1 cellular context compared by ENCODE assay signal in the genomic region with DNA sequence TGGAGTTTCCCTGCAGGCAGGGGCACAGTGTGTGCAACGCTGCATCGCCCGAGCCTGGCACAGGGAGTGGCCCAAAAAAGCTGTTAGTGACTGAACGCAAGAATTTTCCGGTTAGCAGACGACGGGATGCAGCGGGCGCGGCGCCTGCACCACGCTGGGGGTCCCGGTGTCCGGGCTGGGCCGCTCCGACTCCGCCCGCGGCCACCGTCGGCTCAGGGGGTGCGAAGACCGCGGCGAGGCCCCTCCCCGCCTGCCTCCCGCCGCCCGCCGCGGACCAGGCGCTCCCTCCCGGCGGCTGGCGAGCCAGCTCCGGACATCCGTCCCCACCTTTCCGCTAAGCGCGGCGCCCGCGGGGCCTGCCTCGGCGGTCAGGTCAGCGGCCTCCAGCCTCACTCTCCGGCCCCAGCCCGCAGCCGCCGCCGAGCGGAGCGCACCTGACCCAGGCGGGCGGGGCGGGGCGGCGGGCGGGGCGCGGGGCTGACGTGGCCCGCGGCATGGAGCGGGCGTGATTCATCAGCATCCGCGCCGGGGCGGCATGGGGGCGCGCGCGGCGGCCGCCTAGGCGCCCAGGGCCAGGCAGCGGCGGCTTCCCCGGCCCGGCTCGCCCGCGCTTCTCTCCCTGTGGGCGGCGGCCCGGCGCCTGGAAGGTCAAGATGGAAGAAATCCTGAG.
TF ChIP-seq lines count a peak whose summit lies in the region.

A gene with protein sequence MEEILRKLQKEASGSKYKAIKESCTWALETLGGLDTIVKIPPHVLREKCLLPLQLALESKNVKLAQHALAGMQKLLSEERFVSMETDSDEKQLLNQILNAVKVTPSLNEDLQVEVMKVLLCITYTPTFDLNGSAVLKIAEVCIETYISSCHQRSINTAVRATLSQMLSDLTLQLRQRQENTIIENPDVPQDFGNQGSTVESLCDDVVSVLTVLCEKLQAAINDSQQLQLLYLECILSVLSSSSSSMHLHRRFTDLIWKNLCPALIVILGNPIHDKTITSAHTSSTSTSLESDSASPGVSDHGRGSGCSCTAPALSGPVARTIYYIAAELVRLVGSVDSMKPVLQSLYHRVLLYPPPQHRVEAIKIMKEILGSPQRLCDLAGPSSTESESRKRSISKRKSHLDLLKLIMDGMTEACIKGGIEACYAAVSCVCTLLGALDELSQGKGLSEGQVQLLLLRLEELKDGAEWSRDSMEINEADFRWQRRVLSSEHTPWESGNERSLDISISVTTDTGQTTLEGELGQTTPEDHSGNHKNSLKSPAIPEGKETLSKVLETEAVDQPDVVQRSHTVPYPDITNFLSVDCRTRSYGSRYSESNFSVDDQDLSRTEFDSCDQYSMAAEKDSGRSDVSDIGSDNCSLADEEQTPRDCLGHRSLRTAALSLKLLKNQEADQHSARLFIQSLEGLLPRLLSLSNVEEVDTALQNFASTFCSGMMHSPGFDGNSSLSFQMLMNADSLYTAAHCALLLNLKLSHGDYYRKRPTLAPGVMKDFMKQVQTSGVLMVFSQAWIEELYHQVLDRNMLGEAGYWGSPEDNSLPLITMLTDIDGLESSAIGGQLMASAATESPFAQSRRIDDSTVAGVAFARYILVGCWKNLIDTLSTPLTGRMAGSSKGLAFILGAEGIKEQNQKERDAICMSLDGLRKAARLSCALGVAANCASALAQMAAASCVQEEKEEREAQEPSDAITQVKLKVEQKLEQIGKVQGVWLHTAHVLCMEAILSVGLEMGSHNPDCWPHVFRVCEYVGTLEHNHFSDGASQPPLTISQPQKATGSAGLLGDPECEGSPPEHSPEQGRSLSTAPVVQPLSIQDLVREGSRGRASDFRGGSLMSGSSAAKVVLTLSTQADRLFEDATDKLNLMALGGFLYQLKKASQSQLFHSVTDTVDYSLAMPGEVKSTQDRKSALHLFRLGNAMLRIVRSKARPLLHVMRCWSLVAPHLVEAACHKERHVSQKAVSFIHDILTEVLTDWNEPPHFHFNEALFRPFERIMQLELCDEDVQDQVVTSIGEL (N-terminal part only) (plus strand): TSS at position 506 of the 670 bp plus-strand sequence. CDS start 148 bp downstream, at position 654.

TF ChIP-seq in HepG2, 621 proteins besides CTCF, POLR2A, EP300 and RAD21 (continued from another document and continues in another):
- no peak for TF ChIP-seq ZBED4 (CRISPR knock-in tag; IDR thresholded peaks at IDR 0.05; ENCODE audit: borderline replicate concordance)
- TF ChIP-seq POGZ (CRISPR knock-in tag; IDR thresholded peaks at IDR 0.05), result peak; percentile 36; the same call in 1 of the 2 replicates
- TF ChIP-seq CENPX (CRISPR knock-in tag; IDR thresholded peaks at IDR 0.05), result no peak
- TF ChIP-seq ZNF30 (CRISPR knock-in tag; IDR thresholded peaks at IDR 0.05), result no peak
- no peak for TF ChIP-seq SIX4 (CRISPR knock-in tag; IDR thresholded peaks at IDR 0.05)
- TF ChIP-seq GATAD2A (CRISPR knock-in tag; IDR thresholded peaks at IDR 0.05), result no peak
- no peak for TF ChIP-seq GLMP (CRISPR knock-in tag; IDR thresholded peaks at IDR 0.05; ENCODE audit: borderline replicate concordance)
- TF ChIP-seq SMAD9 (CRISPR knock-in tag; IDR thresholded peaks at IDR 0.05), result no peak
- TF ChIP-seq ZSCAN31 (CRISPR knock-in tag; IDR thresholded peaks at IDR 0.05; ENCODE audit: low read depth), result peak; percentile 18; the same call in 1 of the 2 replicates
- no peak for TF ChIP-seq ZNF33A (CRISPR knock-in tag; IDR thresholded peaks at IDR 0.05; ENCODE audit: borderline replicate concordance)
- TF ChIP-seq XBP1 (CRISPR knock-in tag; IDR thresholded peaks at IDR 0.05), result no peak; the same call in 1 of the 2 replicates
- TF ChIP-seq ZBTB4 (CRISPR knock-in tag; IDR thresholded peaks at IDR 0.05; ENCODE audit: borderline replicate concordance), result no peak
- peak; percentile 39; the same call in 1 of the 2 replicates for TF ChIP-seq ZNF580 (CRISPR knock-in tag; IDR thresholded peaks at IDR 0.05; ENCODE audit: borderline replicate concordance, low read depth)
- TF ChIP-seq ZSCAN22 (CRISPR knock-in tag; IDR thresholded peaks at IDR 0.05), result no peak
- TF ChIP-seq SMAD3 (CRISPR knock-in tag; IDR thresholded peaks at IDR 0.05), result no peak
- TF ChIP-seq ZNF777 (CRISPR knock-in tag; IDR thresholded peaks at IDR 0.05), result peak; percentile 88
- TF ChIP-seq HDAC2 (CRISPR knock-in tag; IDR thresholded peaks at IDR 0.05), result no peak
- TF ChIP-seq SNRNP70 (IDR thresholded peaks at IDR 0.05; ENCODE audit: low read depth, low read length), result no peak
- TF ChIP-seq, protein P1, sequence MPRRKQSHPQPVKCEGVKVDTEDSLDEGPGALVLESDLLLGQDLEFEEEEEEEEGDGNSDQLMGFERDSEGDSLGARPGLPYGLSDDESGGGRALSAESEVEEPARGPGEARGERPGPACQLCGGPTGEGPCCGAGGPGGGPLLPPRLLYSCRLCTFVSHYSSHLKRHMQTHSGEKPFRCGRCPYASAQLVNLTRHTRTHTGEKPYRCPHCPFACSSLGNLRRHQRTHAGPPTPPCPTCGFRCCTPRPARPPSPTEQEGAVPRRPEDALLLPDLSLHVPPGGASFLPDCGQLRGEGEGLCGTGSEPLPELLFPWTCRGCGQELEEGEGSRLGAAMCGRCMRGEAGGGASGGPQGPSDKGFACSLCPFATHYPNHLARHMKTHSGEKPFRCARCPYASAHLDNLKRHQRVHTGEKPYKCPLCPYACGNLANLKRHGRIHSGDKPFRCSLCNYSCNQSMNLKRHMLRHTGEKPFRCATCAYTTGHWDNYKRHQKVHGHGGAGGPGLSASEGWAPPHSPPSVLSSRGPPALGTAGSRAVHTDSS (CRISPR knock-in tag; conservative IDR thresholded peaks at IDR 0.05), result no peak; the same call in 1 of the 2 replicates
- peak; percentile 63; the same call in 1 of the 2 replicates for TF ChIP-seq ZNF343 (CRISPR knock-in tag; IDR thresholded peaks at IDR 0.05)
- TF ChIP-seq, protein P2, sequence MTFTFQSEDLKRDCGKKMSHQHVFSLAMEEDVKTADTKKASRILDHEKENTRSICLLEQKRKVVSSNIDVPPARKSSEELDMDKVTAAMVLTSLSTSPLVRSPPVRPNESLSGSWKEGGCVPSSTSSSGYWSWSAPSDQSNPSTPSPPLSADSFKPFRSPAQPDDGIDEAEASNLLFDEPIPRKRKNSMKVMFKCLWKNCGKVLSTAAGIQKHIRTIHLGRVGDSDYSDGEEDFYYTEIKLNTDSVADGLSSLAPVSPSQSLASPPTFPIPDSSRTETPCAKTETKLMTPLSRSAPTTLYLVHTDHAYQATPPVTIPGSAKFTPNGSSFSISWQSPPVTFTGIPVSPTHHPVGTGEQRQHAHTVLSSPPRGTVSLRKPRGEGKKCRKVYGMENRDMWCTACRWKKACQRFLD (CRISPR knock-in tag; IDR thresholded peaks at IDR 0.05; ENCODE audit: borderline replicate concordance), result no peak
- TF ChIP-seq ZNF326 (CRISPR knock-in tag; IDR thresholded peaks at IDR 0.05; ENCODE audit: borderline replicate concordance), result no peak
- TF ChIP-seq, protein P3, sequence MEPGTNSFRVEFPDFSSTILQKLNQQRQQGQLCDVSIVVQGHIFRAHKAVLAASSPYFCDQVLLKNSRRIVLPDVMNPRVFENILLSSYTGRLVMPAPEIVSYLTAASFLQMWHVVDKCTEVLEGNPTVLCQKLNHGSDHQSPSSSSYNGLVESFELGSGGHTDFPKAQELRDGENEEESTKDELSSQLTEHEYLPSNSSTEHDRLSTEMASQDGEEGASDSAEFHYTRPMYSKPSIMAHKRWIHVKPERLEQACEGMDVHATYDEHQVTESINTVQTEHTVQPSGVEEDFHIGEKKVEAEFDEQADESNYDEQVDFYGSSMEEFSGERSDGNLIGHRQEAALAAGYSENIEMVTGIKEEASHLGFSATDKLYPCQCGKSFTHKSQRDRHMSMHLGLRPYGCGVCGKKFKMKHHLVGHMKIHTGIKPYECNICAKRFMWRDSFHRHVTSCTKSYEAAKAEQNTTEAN (CRISPR knock-in tag; conservative IDR thresholded peaks at IDR 0.05), result no peak; the same call in 1 of the 2 replicates
- TF ChIP-seq LRRFIP1 (CRISPR knock-in tag; conservative IDR thresholded peaks at IDR 0.05), result no peak
- TF ChIP-seq ZNF672 (CRISPR knock-in tag; IDR thresholded peaks at IDR 0.05), result no peak
- TF ChIP-seq ZNF350 (CRISPR knock-in tag; IDR thresholded peaks at IDR 0.05; ENCODE audit: borderline replicate concordance, low read depth), result no peak
- peak; percentile 74; the same call in 1 of the 2 replicates for TF ChIP-seq HINFP (CRISPR knock-in tag; IDR thresholded peaks at IDR 0.05; ENCODE audit: low read depth)
- TF ChIP-seq ZFP82 (CRISPR knock-in tag; IDR thresholded peaks at IDR 0.05; ENCODE audit: borderline replicate concordance), result no peak
